Comparison of ENCODE assay signal across 7 cellular contexts in genomic region chr3:189977174-189977573, GRCh38.
"Had no signal": no experiment of that assay in that cellular context is flagged by ENCODE, and none has a peak within 500 bp of the region (broad histone marks: within the 10 kb centered on the region; RNA-seq: fewer than 3 reads in every experiment).

No MANE protein-coding gene starts in this region.

- H3K4me3 ChIP-seq: GM23248 had no signal

- H3K27ac ChIP-seq: GM23248 had no signal

- DNase-seq: GM23248, GOT3, H7, HCEC 1CT, KBM-7 had no signal

- H2AFZ ChIP-seq: GM23248 had no signal

- H3K27ac Mint-ChIP-seq: IgD-negative memory B cell had no signal

- H3K9ac ChIP-seq: GM23248 had no signal

- H3K4me3 Mint-ChIP-seq: IgD-negative memory B cell had no signal

- FAIRE-seq: HTR-8/SVneo had no signal
